ENCODE assay signal across 3 cellular contexts in the genomic region with DNA sequence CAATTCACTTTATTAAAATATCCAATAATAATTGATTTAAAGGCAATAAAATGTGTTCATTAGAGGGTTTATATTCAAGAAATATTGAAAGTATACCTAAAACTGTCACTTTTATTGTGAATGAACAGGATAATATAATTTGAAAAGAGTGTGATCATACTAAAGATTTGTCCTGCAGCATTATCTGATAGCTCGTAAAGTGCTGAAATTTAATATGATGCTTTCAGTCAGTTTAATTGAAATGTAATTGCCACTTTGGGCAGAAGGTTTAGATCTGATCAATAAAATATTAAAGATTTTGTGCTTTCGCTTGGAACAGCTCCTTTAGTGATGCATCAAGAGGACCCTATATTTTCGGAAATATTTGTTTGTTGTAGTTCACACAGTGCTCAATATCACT.
"Had no signal": no experiment of that assay in that cellular context is flagged by ENCODE, and none has a peak within 500 bp of the region (broad histone marks: within the 10 kb centered on the region; RNA-seq: fewer than 3 reads in every experiment).

No MANE protein-coding gene starts in this region.

- H3K4me3 ChIP-seq: GM12878 had no signal

- DNase-seq: GDM1, GF-D8 had no signal

- ATAC-seq: GM12878 had no signal
